ENCODE assay signal across 10 cellular contexts in the genomic region with DNA sequence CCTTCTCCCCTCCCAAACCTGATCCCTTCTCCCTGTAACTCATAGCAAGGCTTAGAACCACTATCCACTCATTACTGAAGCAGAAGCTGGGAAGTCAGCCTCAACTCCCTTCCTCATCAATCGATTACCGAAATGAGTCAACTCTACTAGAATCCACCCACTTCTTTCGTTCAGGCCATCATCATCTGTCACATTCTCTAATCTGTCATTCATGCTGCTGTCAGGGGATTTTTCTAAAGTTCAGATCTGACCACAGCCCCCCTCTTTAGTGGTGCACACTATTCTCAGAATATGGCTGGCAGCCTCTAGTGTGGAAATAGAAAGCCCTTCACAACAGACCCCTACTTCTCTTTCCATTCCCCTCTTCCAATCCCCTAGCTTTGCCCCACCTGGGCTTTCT. TPM values are rescaled to one million over a fixed set of nuclear protein-coding genes. Genes with fewer than 3 reads are reported as not detected.
A peak's percentile ranks its signal among the peaks of the same experiment; 100 is the strongest.
DNase-seq lines count a peak whose midpoint lies in the region; ATAC-seq, FAIRE-seq and TF ChIP-seq lines count a peak whose summit lies in the region.
"Had no signal": no experiment of that assay in that cellular context is flagged by ENCODE, and none has a peak within 500 bp of the region (broad histone marks: within the 10 kb centered on the region; RNA-seq: fewer than 3 reads in every experiment).

No MANE protein-coding gene starts in this region.

- H3K27ac ChIP-seq in psoas muscle, result no peak overlapping the region

- CTCF ChIA-PET in activated CD4-positive, alpha-beta memory T cell treated with anti-CD3 and anti-CD28 coated beads for 36 hours (lab: Charles Lee), result interaction anchor here (0.6 to 11.7 kb wide), 8 partner anchors 7 to 1133 kb away, joined by 3 to 158 read pairs (median 4); no protein-coding TSS in a partner anchor

- no peak overlapping the region for H3K4me3 ChIP-seq in psoas muscle

- POLR2A ChIA-PET in activated CD4-positive, alpha-beta memory T cell treated with anti-CD3 and anti-CD28 coated beads for 36 hours (lab: Charles Lee), result interaction anchor here (0.7 to 1.5 kb wide), 3 partner anchors 9 to 25 kb away, joined by 3 to 4 read pairs (median 3); a partner anchor contains a TSS

- peaks cover 20% of the 10 kb centered on the region for H3K4me1 Mint-ChIP-seq in activated CD4-positive, alpha-beta memory T cell treated with anti-CD3 and anti-CD28 coated beads for 36 hours (ENCODE audit: low read depth)
- H3K4me1 Mint-ChIP-seq in nephron progenitor cell, result peaks cover 6% of the 10 kb centered on the region

- H3K9me3 ChIP-seq in psoas muscle, result no peaks in the 10 kb centered on the region

- peak; percentile 77 for ATAC-seq in HG02884 (IDR thresholded peaks at IDR 0.05; ENCODE audit: unreplicated experiment)
- no peak for ATAC-seq in psoas muscle

- TF ChIP-seq POLR2A in GM12892 (IDR thresholded peaks at IDR 0.05; ENCODE audit: low read depth, low read length), result no peak
- TF ChIP-seq POLR2A in H54 (IDR thresholded peaks at IDR 0.05; ENCODE audit: low read depth, low read length), result no peak

- H3K27ac Mint-ChIP-seq in activated CD4-positive, alpha-beta memory T cell treated with anti-CD3 and anti-CD28 coated beads for 36 hours, result peak overlapping the region; percentile 47
- H3K27ac Mint-ChIP-seq in nephron progenitor cell, result no peak overlapping the region

- peaks cover 38% of the 10 kb centered on the region for H3K4me1 ChIP-seq in psoas muscle

- TF ChIP-seq CTCF in psoas muscle (IDR thresholded peaks at IDR 0.05) (no peak), nephron progenitor cell (IDR thresholded peaks at IDR 0.05) (no peak)

- H3K4me3 Mint-ChIP-seq in activated CD4-positive, alpha-beta memory T cell treated with anti-CD3 and anti-CD28 coated beads for 36 hours, result no peak overlapping the region
- no peak overlapping the region for H3K4me3 Mint-ChIP-seq in nephron progenitor cell

- peak; percentile 61 for DNase-seq in GM12892 (ENCODE audit: insufficient read length)
- peak; percentile 72 for DNase-seq in GM19240 (ENCODE audit: insufficient read length, low spot score)
- DNase-seq in activated CD4-positive, alpha-beta memory T cell treated with anti-CD3 and anti-CD28 coated beads for 36 hours, result peak; percentile 71
- DNase-seq in psoas muscle, result no peak
- DNase-seq in nephron progenitor cell, result no peak
- no peak for DNase-seq in DMS 273 (lab: John Stamatoyannopoulos, UW; ENCODE audit: unreplicated experiment)
- DNase-seq in H54 (ENCODE audit: insufficient read length, low spot score), result no peak
- DNase-seq: midbrain, NCI-H446 had no signal

- H3K36me3 ChIP-seq in psoas muscle (ENCODE audit: insufficient read depth in 1 of 2, low read depth in 1 of 2), result peaks cover 0 to 28% of the 10 kb centered on the region in 2 donors

- no peaks in the 10 kb centered on the region for H3K9me3 Mint-ChIP-seq in activated CD4-positive, alpha-beta memory T cell treated with anti-CD3 and anti-CD28 coated beads for 36 hours
- H3K9me3 Mint-ChIP-seq in nephron progenitor cell, result no peaks in the 10 kb centered on the region

- H3K27me3 ChIP-seq in psoas muscle (ENCODE audit: insufficient read depth in 3 of 3, low read length in 2 of 3), result no peaks in the 10 kb centered on the region

- FAIRE-seq in GM12892 (lab: Jason Lieb, UNC) (peak; percentile 99), H54 (lab: Jason Lieb, UNC) (no peak)

- intact Hi-C loops in activated CD4-positive, alpha-beta memory T cell treated with anti-CD3 and anti-CD28 coated beads for 36 hours (cut with micrococcal nuclease), result loop anchor here (2.0 to 10.0 kb wide), 4 partner anchors 24 to 472 kb away; a partner anchor contains a TSS
- intact Hi-C loops in psoas muscle (cut with DNase I), result no loop called here

- peaks cover 27% of the 10 kb centered on the region for H3K27me3 Mint-ChIP-seq in activated CD4-positive, alpha-beta memory T cell treated with anti-CD3 and anti-CD28 coated beads for 36 hours
- H3K27me3 Mint-ChIP-seq in nephron progenitor cell (ENCODE audit: low read depth, poor library complexity), result peaks cover 95% of the 10 kb centered on the region

- no peaks in the 10 kb centered on the region for H3K36me3 Mint-ChIP-seq in activated CD4-positive, alpha-beta memory T cell treated with anti-CD3 and anti-CD28 coated beads for 36 hours
- no peaks in the 10 kb centered on the region for H3K36me3 Mint-ChIP-seq in nephron progenitor cell (ENCODE audit: low read depth)

- 88 to 93% (median 91%) methylated on average over 3 of the region's 3 CpGs for WGBS in psoas muscle, 3 donors

RNA-seq across cellular contexts. Expression of a gene that starts 5.1 kb away (rescaled TPM):
- 1.1 TPM for polyA plus RNA-seq in GM12892 (2012; ENCODE audit: missing spikeins)
- total RNA-seq in activated CD4-positive, alpha-beta memory T cell treated with anti-CD3 and anti-CD28 coated beads for 36 hours, result not detected
- total RNA-seq in psoas muscle, result 100 to 1,000 TPM in 1 of 4 donors, 10 to 100 TPM in 3; 35.0 to 112 (median 63.3) TPM
- polyA plus RNA-seq in psoas muscle, result 1 to 10 TPM; 1.2 to 7.7 (median 2.3) TPM

RNA-seq across cellular contexts. Expression of a gene that starts 24.5 kb away (rescaled TPM):
- 1.1 TPM for polyA plus RNA-seq in GM12892 (2012; ENCODE audit: missing spikeins)
- total RNA-seq in activated CD4-positive, alpha-beta memory T cell treated with anti-CD3 and anti-CD28 coated beads for 36 hours, result under 1 TPM; 0.43 to 0.61 TPM
- 1 to 10 TPM; 1.3 to 9.4 (median 3.1) TPM for total RNA-seq in psoas muscle
- polyA plus RNA-seq in psoas muscle, result 1 to 10 TPM in 2 of 3 donors, under 1 TPM in 1; 0.29 to 3.2 (median 1.3) TPM

RNA-seq across cellular contexts. Expression of a gene that starts 27.3 kb away (rescaled TPM):
- polyA plus RNA-seq in GM12892 (2012; ENCODE audit: missing spikeins), result 0.11 TPM
- total RNA-seq in activated CD4-positive, alpha-beta memory T cell treated with anti-CD3 and anti-CD28 coated beads for 36 hours, result under 1 TPM; 0.19 TPM
- 10 to 100 TPM in 1 of 4 donors, 1 to 10 TPM in 3; 4.1 to 10.0 (median 6.5) TPM for total RNA-seq in psoas muscle
- polyA plus RNA-seq in psoas muscle, result 1 to 10 TPM; 2.1 to 5.8 (median 3.2) TPM

Comparison
In these comparisons a context has a peak if more than half of its experiments do, and no peak if none do; other contexts are left out.
1. DNase-seq: peak in GM12892 (single experiment), GM19240 (single experiment) and activated CD4-positive, alpha-beta memory T cell treated with anti-CD3 and anti-CD28 coated beads for 36 hours (single experiment); none in psoas muscle (0 of 2), nephron progenitor cell (single experiment), DMS 273 (single experiment) and H54 (single experiment).
2. RNA of a gene that starts 5.1 kb away (total RNA-seq): 35.0 to 112 TPM in psoas muscle; not detected in activated CD4-positive, alpha-beta memory T cell treated with anti-CD3 and anti-CD28 coated beads for 36 hours; every median in the first group is over 10 times any median in the second.
3. RNA of a gene that starts 27.3 kb away (total RNA-seq): 4.1 to 10.0 TPM in psoas muscle; 0.19 TPM in activated CD4-positive, alpha-beta memory T cell treated with anti-CD3 and anti-CD28 coated beads for 36 hours; every median in the first group is over 4 times any median in the second.